ENCODE assay signal across 18 cellular contexts in genomic region chrX:45980726-45981125, GRCh38.
DNase-seq lines count a peak whose midpoint lies in the region; TF ChIP-seq lines count a peak whose summit lies in the region.
"Had no signal": no experiment of that assay in that cellular context is flagged by ENCODE, and none has a peak within 500 bp of the region (broad histone marks: within the 10 kb centered on the region; RNA-seq: fewer than 3 reads in every experiment).

No MANE protein-coding gene starts in this region.

- H3K27me3 ChIP-seq in brain microvascular endothelial cell (replicated peaks), result no peaks in the 10 kb centered on the region
- H3K27me3 ChIP-seq in smooth muscle cell (ENCODE audit: low read depth), result no peaks in the 10 kb centered on the region
- H3K27me3 ChIP-seq: BE2C had no signal

- H3K27ac ChIP-seq in brain microvascular endothelial cell (no peak overlapping the region), smooth muscle cell (ENCODE audit: low read depth) (peak overlapping the region; percentile 72)
- H3K27ac ChIP-seq: HL-60 had no signal

- H3K9me3 ChIP-seq in smooth muscle cell (replicated peaks; ENCODE audit: low read depth), result no peaks in the 10 kb centered on the region
- H3K9me3 ChIP-seq: BE2C had no signal

- H3K4me1 ChIP-seq in smooth muscle cell (ENCODE audit: low read depth), result peaks cover 15% of the 10 kb centered on the region
- H3K4me1 ChIP-seq: BE2C had no signal

- 29% methylated on average over 2 of the region's 2 CpGs for WGBS in smooth muscle cell (ENCODE audit: low lambda C conversion rate)

- H3K4me2 ChIP-seq in smooth muscle cell, result no peak overlapping the region

- H2AFZ ChIP-seq in smooth muscle cell (ENCODE audit: low read depth), result no peak overlapping the region

- TF ChIP-seq CTCF in brain microvascular endothelial cell (IDR thresholded peaks at IDR 0.05; ENCODE audit: low read depth, low read length, missing control alignments), result no peak
- no peak for TF ChIP-seq CTCF in smooth muscle cell (IDR thresholded peaks at IDR 0.05; ENCODE audit: borderline replicate concordance, insufficient read depth, poor library complexity, severe bottlenecking)

- no peak overlapping the region for H3K4me3 ChIP-seq in brain microvascular endothelial cell (ENCODE audit: low read depth, low read length)
- H3K4me3 ChIP-seq in smooth muscle cell, result no peak overlapping the region
- H3K4me3 ChIP-seq: GM12878 had no signal

- peak; percentile 1 for DNase-seq in brain microvascular endothelial cell
- peak; percentile 36 for DNase-seq in iris pigment epithelial cell (ENCODE audit: low read depth)
- DNase-seq in smooth muscle cell (lab: John Stamatoyannopoulos, UW; ENCODE audit: unreplicated experiment), result no peak
- DNase-seq in kidney tubule cell (ENCODE audit: low spot score), result no peak
- DNase-seq in retina, result no peak
- DNase-seq in GOT3 (lab: John Stamatoyannopoulos, UW), result no peak
- DNase-seq: ACHN; BE2C; CD4-positive, CD25-positive, alpha-beta regulatory T cell; CD8-positive, alpha-beta memory T cell; COR-L47; DMS 273 treated with DMSO at 0.1 percent for 48 hours; DMS53; DND-41; EL; HFFc6 had no signal

- H3K9ac ChIP-seq in smooth muscle cell (ENCODE audit: low read depth), result no peak overlapping the region

- H3K36me3 ChIP-seq in brain microvascular endothelial cell (replicated peaks) (no peaks in the 10 kb centered on the region), smooth muscle cell (ENCODE audit: low read depth) (no peaks in the 10 kb centered on the region)
- H3K36me3 ChIP-seq: BE2C had no signal

- in situ Hi-C loops in brain microvascular endothelial cell (cut with HindIII; ENCODE audit: low pct_ligation_motif_present, low sequenced_read_pairs), result no loop called here

- no peaks in the 10 kb centered on the region for H4K20me1 ChIP-seq in smooth muscle cell (ENCODE audit: low read depth)

- H3K79me2 ChIP-seq in smooth muscle cell (ENCODE audit: low read depth), result no peaks in the 10 kb centered on the region

- H3F3A ChIP-seq in smooth muscle cell (ENCODE audit: low read depth), result no peaks in the 10 kb centered on the region

Comparison
In these comparisons a context has a peak if more than half of its experiments do, and no peak if none do; other contexts are left out.
1. DNase-seq: peak in brain microvascular endothelial cell (single experiment) and iris pigment epithelial cell (single experiment); none in smooth muscle cell (single experiment), kidney tubule cell (single experiment), retina (single experiment) and GOT3 (single experiment).